19 cellular contexts compared by ENCODE assay signal in genomic region chr9:79403495-79403894, GRCh38.
"Had no signal": no experiment of that assay in that cellular context is flagged by ENCODE, and none has a peak within 500 bp of the region (broad histone marks: within the 10 kb centered on the region; RNA-seq: fewer than 3 reads in every experiment).

No MANE protein-coding gene starts in this region.

- H3K4me1 ChIP-seq: foreskin keratinocyte, suprapubic skin had no signal

- H3K9me3 Mint-ChIP-seq: activated naive CD4-positive, alpha-beta T cell treated with anti-CD3 and anti-CD28 coated beads, Interleukin-2, amount 10 ng/mL, durations not matched to agents 7 days and 5 days; memory B cell; naive thymus-derived CD4-positive, alpha-beta T cell; T-helper 2 cell treated with Interferon-gamma antibody and Interleukin-4, amounts not matched to agents 5 μg/mL and 100 μg/mL, for 36 hours had no signal

- H3K27ac ChIP-seq: cardiac muscle cell, foreskin keratinocyte, ovary, suprapubic skin had no signal

- DNase-seq: activated CD4-positive, alpha-beta T cell treated with anti-CD3 and anti-CD28 coated beads, Interleukin-2, amount 50 U/mL, for 4 hours; activated CD4-positive, CD25-positive, alpha-beta regulatory T cell; activated naive CD4-positive, alpha-beta T cell treated with anti-CD3 and anti-CD28 coated beads, Interleukin-2, amount 10 ng/mL, durations not matched to agents 7 days and 5 days; foreskin keratinocyte; kidney glomerular epithelial cell; left ventricle myocardium superior; ovary; stimulated activated CD4-positive, alpha-beta T cell treated with anti-CD3 and anti-CD28 coated beads, Interleukin-12 subunit alpha, Interleukin-12 subunit beta, amount 100 ng/mL, for 4 hours; stimulated activated CD4-positive, alpha-beta T cell treated with anti-CD3 and anti-CD28 coated beads, Interleukin-2, amount 100 ng/mL, for 48 hours; stimulated activated naive CD4-positive, alpha-beta T cell treated with Interleukin-2 at 50 U/mL for 16 hours had no signal

- H3K27ac Mint-ChIP-seq: activated naive CD4-positive, alpha-beta T cell treated with anti-CD3 and anti-CD28 coated beads, Interleukin-2, amount 10 ng/mL, durations not matched to agents 7 days and 5 days; memory B cell; naive thymus-derived CD4-positive, alpha-beta T cell; T-helper 2 cell treated with Interferon-gamma antibody and Interleukin-4, amounts not matched to agents 5 μg/mL and 100 μg/mL, for 36 hours; type B pancreatic cell had no signal

- H3K27me3 ChIP-seq: foreskin keratinocyte, ovary, suprapubic skin had no signal

- H3K4me3 ChIP-seq: cardiac muscle cell, mucosa of descending colon, ovary, suprapubic skin had no signal

- FAIRE-seq: colon, endothelial cell of umbilical vein had no signal

- H3K36me3 Mint-ChIP-seq: activated naive CD4-positive, alpha-beta T cell treated with anti-CD3 and anti-CD28 coated beads, Interleukin-2, amount 10 ng/mL, durations not matched to agents 7 days and 5 days; memory B cell; naive thymus-derived CD4-positive, alpha-beta T cell; type B pancreatic cell had no signal

- H3K27me3 Mint-ChIP-seq: activated naive CD4-positive, alpha-beta T cell treated with anti-CD3 and anti-CD28 coated beads, Interleukin-2, amount 10 ng/mL, durations not matched to agents 7 days and 5 days; memory B cell had no signal

- H3K4me1 Mint-ChIP-seq: activated naive CD4-positive, alpha-beta T cell treated with anti-CD3 and anti-CD28 coated beads, Interleukin-2, amount 10 ng/mL, durations not matched to agents 7 days and 5 days; memory B cell; naive thymus-derived CD4-positive, alpha-beta T cell had no signal

- ATAC-seq: foreskin keratinocyte; left ventricle myocardium superior; mucosa of descending colon; naive thymus-derived CD4-positive, alpha-beta T cell had no signal

- H3K36me3 ChIP-seq: cardiac muscle cell, ovary, suprapubic skin had no signal

- H3K4me3 Mint-ChIP-seq: activated naive CD4-positive, alpha-beta T cell treated with anti-CD3 and anti-CD28 coated beads, Interleukin-2, amount 10 ng/mL, durations not matched to agents 7 days and 5 days; memory B cell; naive thymus-derived CD4-positive, alpha-beta T cell; T-helper 2 cell treated with Interferon-gamma antibody and Interleukin-4, amounts not matched to agents 5 μg/mL and 100 μg/mL, for 36 hours; type B pancreatic cell had no signal

- H3K9me3 ChIP-seq: mucosa of descending colon, ovary, suprapubic skin had no signal
